Comparison of ENCODE assay signal across 9 cellular contexts in the genomic region with DNA sequence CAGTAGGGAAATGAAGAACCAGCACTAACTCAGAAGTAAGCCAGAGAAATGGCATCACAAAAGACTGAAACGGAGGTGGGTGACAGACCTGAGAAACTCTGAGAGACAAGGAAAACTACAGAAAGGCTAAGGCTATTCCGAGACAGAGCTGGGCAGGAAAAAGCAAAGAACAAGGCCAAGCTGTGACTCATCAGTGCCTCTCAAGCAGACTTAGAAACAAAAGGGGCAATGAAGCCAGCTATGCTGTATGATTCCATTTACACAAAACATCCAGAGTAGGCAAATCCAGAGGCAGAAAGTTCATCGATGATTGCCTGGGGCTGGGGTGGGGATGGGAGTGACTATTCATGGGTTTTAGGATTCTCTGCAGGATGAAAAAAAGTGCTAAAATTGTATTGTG. TPM values are rescaled to one million over a fixed set of nuclear protein-coding genes. Genes with fewer than 3 reads are reported as not detected.
DNase-seq lines count a peak whose midpoint lies in the region; ATAC-seq and TF ChIP-seq lines count a peak whose summit lies in the region.
"Had no signal": no experiment of that assay in that cellular context is flagged by ENCODE, and none has a peak within 500 bp of the region (broad histone marks: within the 10 kb centered on the region; RNA-seq: fewer than 3 reads in every experiment).

No MANE protein-coding gene starts in this region.

- H3K9me3 Mint-ChIP-seq in stimulated activated effector memory CD8-positive, alpha-beta T cell treated with anti-CD3 and anti-CD28 coated beads, Interleukin-12 subunit alpha, Interleukin-12 subunit beta, amount 100 ng/mL, for 72 hours: no peaks in the 10 kb centered on the region

- in situ Hi-C loops in brain microvascular endothelial cell (cut with HindIII; ENCODE audit: low pct_ligation_motif_present, low sequenced_read_pairs): no loop called here

- no peaks in the 10 kb centered on the region for H3K27me3 ChIP-seq in brain microvascular endothelial cell (replicated peaks)
- H3K27me3 ChIP-seq: body of pancreas had no signal

- peaks cover 35% of the 10 kb centered on the region for H3K4me1 Mint-ChIP-seq in stimulated activated effector memory CD8-positive, alpha-beta T cell treated with anti-CD3 and anti-CD28 coated beads, Interleukin-12 subunit alpha, Interleukin-12 subunit beta, amount 100 ng/mL, for 72 hours

- DNase-seq in HFF-Myc (ENCODE audit: extremely low read depth, low read depth) (peak; percentile 48), brain microvascular endothelial cell (peak; percentile 77), hippocampal formation (lab: John Stamatoyannopoulos, UW) (peak; percentile 42 to 64), DMS153 (lab: John Stamatoyannopoulos, UW) (no peak), NCI-H1105 (lab: John Stamatoyannopoulos, UW) (no peak), 8988T (no peak), omental fat pad (ENCODE audit: low spot score) (no peak)
- DNase-seq in stimulated activated effector memory CD8-positive, alpha-beta T cell treated with anti-CD3 and anti-CD28 coated beads, Interleukin-12 subunit alpha, Interleukin-12 subunit beta, amount 100 ng/mL, for 72 hours (ENCODE audit: low spot score in 2 of 2): no peak

- peak overlapping the region; percentile 27 for H3K27ac Mint-ChIP-seq in stimulated activated effector memory CD8-positive, alpha-beta T cell treated with anti-CD3 and anti-CD28 coated beads, Interleukin-12 subunit alpha, Interleukin-12 subunit beta, amount 100 ng/mL, for 72 hours

- H3K36me3 ChIP-seq in brain microvascular endothelial cell (replicated peaks): no peaks in the 10 kb centered on the region

- no peak overlapping the region for H3K4me3 Mint-ChIP-seq in stimulated activated effector memory CD8-positive, alpha-beta T cell treated with anti-CD3 and anti-CD28 coated beads, Interleukin-12 subunit alpha, Interleukin-12 subunit beta, amount 100 ng/mL, for 72 hours

- ATAC-seq in stimulated activated effector memory CD8-positive, alpha-beta T cell treated with anti-CD3 and anti-CD28 coated beads, Interleukin-12 subunit alpha, Interleukin-12 subunit beta, amount 100 ng/mL, for 72 hours: no peak
- ATAC-seq in omental fat pad (ENCODE audit: low FRiP score): no peak
- ATAC-seq: body of pancreas had no signal

- H3K4me3 ChIP-seq in HFF-Myc (replicated peaks; ENCODE audit: low read depth, low read length) (no peak overlapping the region), brain microvascular endothelial cell (ENCODE audit: low read depth, low read length) (no peak overlapping the region)
- H3K4me3 ChIP-seq: body of pancreas had no signal

- TF ChIP-seq CTCF in HFF-Myc (IDR thresholded peaks at IDR 0.05; ENCODE audit: low read depth, low read length, missing control alignments) (no peak), brain microvascular endothelial cell (IDR thresholded peaks at IDR 0.05; ENCODE audit: low read depth, low read length, missing control alignments) (no peak), omental fat pad (IDR thresholded peaks at IDR 0.05) (no peak)

- H3K27ac ChIP-seq in brain microvascular endothelial cell: peak overlapping the region; percentile 28
- H3K27ac ChIP-seq: body of pancreas had no signal

- H3K36me3 Mint-ChIP-seq in stimulated activated effector memory CD8-positive, alpha-beta T cell treated with anti-CD3 and anti-CD28 coated beads, Interleukin-12 subunit alpha, Interleukin-12 subunit beta, amount 100 ng/mL, for 72 hours: peaks cover 5% of the 10 kb centered on the region

RNA-seq across cellular contexts. Expression of a gene that starts 50.0 kb away (rescaled TPM):
- total RNA-seq in omental fat pad: 10 to 100 TPM; 17.1 to 22.9 (median 20.1) TPM

Comparison
In these comparisons a context has a peak if more than half of its experiments do, and no peak if none do; other contexts are left out.
1. DNase-seq: peak in HFF-Myc (single experiment), brain microvascular endothelial cell (single experiment) and hippocampal formation (2 of 2); none in stimulated activated effector memory CD8-positive, alpha-beta T cell treated with anti-CD3 and anti-CD28 coated beads, Interleukin-12 subunit alpha, Interleukin-12 subunit beta, amount 100 ng/mL, for 72 hours (0 of 2), DMS153 (single experiment), NCI-H1105 (single experiment), 8988T (single experiment) and omental fat pad (single experiment).